In genomic region chr16:789451-789850, GRCh38 we compare ENCODE assay signal across 9 cellular contexts. TPM values are rescaled to one million over a fixed set of nuclear protein-coding genes. Genes with fewer than 3 reads are reported as not detected.
DNase-seq lines count a peak whose midpoint lies in the region; ATAC-seq, FAIRE-seq and TF ChIP-seq lines count a peak whose summit lies in the region.
"Had no signal": no experiment of that assay in that cellular context is flagged by ENCODE, and none has a peak within 500 bp of the region (broad histone marks: within the 10 kb centered on the region; RNA-seq: fewer than 3 reads in every experiment).

No MANE protein-coding gene starts in this region.

- FAIRE-seq in GM12878 (lab: Jason Lieb, UNC): no peak

- 92% methylated on average over 13 of the region's 19 CpGs; no CpG with 5 or more reads in 1 of the 2 experiments for WGBS in IMR-90 (ENCODE audit: extremely low coverage in 2 of 2, insufficient read length in 1 of 2), 2 experiments
- 88% methylated on average over 19 of the region's 19 CpGs for WGBS in GM12878 (ENCODE audit: insufficient coverage, insufficient replicate concordance, low lambda C conversion rate, missing lambda C conversion rate)

- BruUV-seq in IMR-90 (replicated peaks; lab: Mats Ljungman, UMichigan) (no TSS peak), GM12878 (replicated peaks; lab: Mats Ljungman, UMichigan) (no TSS peak)

- H2BK20ac ChIP-seq in IMR-90 (ENCODE audit: low read depth, low read length): no peak overlapping the region

- peaks cover 5 to 11% (median 7%) of the 10 kb centered on the region in 3 donors for H3K4me1 Mint-ChIP-seq in naive B cell

- no peak overlapping the region for H4K91ac ChIP-seq in IMR-90 (ENCODE audit: insufficient read depth, low read depth, low read length)

- no peak for DNase-seq in IMR-90
- DNase-seq in GM12878 (ENCODE audit: low read depth, low spot score): no peak
- no peak for DNase-seq in naive B cell
- DNase-seq in NCI-H774 (lab: John Stamatoyannopoulos, UW): no peak
- no peak for DNase-seq in NAMALWA (ENCODE audit: low spot score)
- DNase-seq in occipital lobe (lab: John Stamatoyannopoulos, UW): no peak

- H2AFZ ChIP-seq in IMR-90 (replicated peaks; ENCODE audit: low read length, poor library complexity) (no peak overlapping the region), GM12878 (ENCODE audit: control insufficient read depth, low read depth, low read length) (no peak overlapping the region)

- H3K4me3 ChIP-seq in BLaER1: peak overlapping the region; percentile 93
- no peak overlapping the region for H3K4me3 ChIP-seq in IMR-90 (ENCODE audit: insufficient read depth, low read depth, low read length)
- H3K4me3 ChIP-seq in GM12878: peak overlapping the region; percentile 84

- H3K14ac ChIP-seq in IMR-90 (replicated peaks; ENCODE audit: low read depth, low read length): no peak overlapping the region

- no peak for TF ChIP-seq RAD21 in IMR-90 (IDR thresholded peaks at IDR 0.05; ENCODE audit: low read length)
- no peak for TF ChIP-seq RAD21 in GM12878 (IDR thresholded peaks at IDR 0.05; ENCODE audit: insufficient read depth, low read depth, low read length)

- H4K8ac ChIP-seq in IMR-90 (ENCODE audit: low read depth in 2 of 2, low read length in 2 of 2): no peak overlapping the region

- RAD21 ChIA-PET in GM12878 (lab: Charles Lee; ENCODE audit: unreplicated experiment): no interaction called here

- H3K56ac ChIP-seq in IMR-90 (ENCODE audit: extremely low read depth, insufficient read depth, low read length): no peak overlapping the region

- no peak overlapping the region for H2BK5ac ChIP-seq in IMR-90 (ENCODE audit: low read depth, low read length, poor library complexity, severe bottlenecking)

- ATAC-seq in IMR-90 (ENCODE audit: low read depth) (no peak), GM12878 (no peak), naive B cell (ENCODE audit: low read depth in 2 of 2) (no peak), GM21529 (IDR thresholded peaks at IDR 0.05; ENCODE audit: unreplicated experiment) (no peak)

- peak overlapping the region in 7 of 8 donors; percentile 41 to 81 (median 53) for H3K4me3 Mint-ChIP-seq in naive B cell

- H3K23ac ChIP-seq in IMR-90 (ENCODE audit: low read depth, low read length): no peak overlapping the region

- TF ChIP-seq POLR2A in IMR-90 (IDR thresholded peaks at IDR 0.05; ENCODE audit: low read depth, low read length) (no peak), GM12878 (IDR thresholded peaks at IDR 0.05; ENCODE audit: low read depth, low read length) (no peak)

- H3K4ac ChIP-seq in IMR-90 (ENCODE audit: low read depth, low read length): no peak overlapping the region

- intact Hi-C loops in IMR-90 (cut with micrococcal nuclease): loop anchor here (2.0 to 5.0 kb wide), 3 partner anchors 47 to 77 kb away; partner anchors contain the start of genes CCDC78, CIAO3 and HAGHL
- intact Hi-C loops in GM12878 (cut with micrococcal nuclease; ENCODE audit: unreplicated experiment): loop anchor here (5.0 kb wide), 1 partner anchor 47 kb away; the partner anchor contains the start of gene CIAO3

- H3K4me1 ChIP-seq in BLaER1: peaks cover 47% of the 10 kb centered on the region
- peaks cover 11% of the 10 kb centered on the region; the same call in 1 of the 2 replicates for H3K4me1 ChIP-seq in IMR-90 (ENCODE audit: control insufficient read depth, insufficient read depth, low read length)
- H3K4me1 ChIP-seq in GM12878 (ENCODE audit: control insufficient read depth, insufficient read depth, low read length): peaks cover 9% of the 10 kb centered on the region

- no peak overlapping the region for H2BK15ac ChIP-seq in IMR-90 (ENCODE audit: low read depth, low read length)

- H3K27ac Mint-ChIP-seq in naive B cell: no peak overlapping the region

- peaks cover 0 to 8% of the 10 kb centered on the region in 2 donors for H3K36me3 Mint-ChIP-seq in naive B cell

- peaks cover 24% of the 10 kb centered on the region for H3K79me2 ChIP-seq in GM12878 (ENCODE audit: control insufficient read depth, insufficient read depth, low read length)

- H3K27ac ChIP-seq in BLaER1: no peak overlapping the region
- no peak overlapping the region; the same call in 1 of the 2 replicates for H3K27ac ChIP-seq in IMR-90 (ENCODE audit: insufficient read depth, low read length)
- H3K27ac ChIP-seq in GM12878 (ENCODE audit: control insufficient read depth, insufficient read depth): no peak overlapping the region

- H3K27me3 Mint-ChIP-seq in naive B cell: no peaks in the 10 kb centered on the region

- no peak for TF ChIP-seq EP300 in GM12878 (IDR thresholded peaks at IDR 0.05; ENCODE audit: borderline replicate concordance in 1 of 2, control insufficient read depth in 1 of 2, low read depth in 2 of 2, low read length in 2 of 2)

- in situ Hi-C loops in IMR-90 (cut with MboI; ENCODE audit: low sequenced_read_pairs): loop anchor here (5.0 kb wide), 1 partner anchor 77 kb away; no protein-coding TSS in a partner anchor
- in situ Hi-C loops in GM12878 (cut with MboI): loop anchor here (5.0 kb wide), 2 partner anchors 47 to 77 kb away; partner anchors contain the start of gene CIAO3

- H3K36me3 ChIP-seq in BLaER1: peaks cover 78% of the 10 kb centered on the region
- H3K36me3 ChIP-seq in IMR-90 (ENCODE audit: control insufficient read depth, insufficient read depth, low read length): peaks cover 18% of the 10 kb centered on the region
- peaks cover 0 to 21% of the 10 kb centered on the region in 2 experiments; a peak in 2 of 4 replicates for H3K36me3 ChIP-seq in GM12878 (ENCODE audit: control insufficient read depth in 2 of 2, insufficient read depth in 2 of 2, low read length in 1 of 2)

- no peak overlapping the region for H4K5ac ChIP-seq in IMR-90 (ENCODE audit: low read depth, low read length)

- peak overlapping the region; percentile 55 for H2AK9ac ChIP-seq in IMR-90 (replicated peaks; ENCODE audit: low read depth, low read length, poor library complexity)

- H2AK5ac ChIP-seq in IMR-90 (ENCODE audit: low read depth, low read length): no peak overlapping the region

- H3K27me3 ChIP-seq in BLaER1 (no peaks in the 10 kb centered on the region), IMR-90 (ENCODE audit: control insufficient read depth, insufficient read depth, low read length) (no peaks in the 10 kb centered on the region), GM12878 (replicated peaks in 1 of 2; ENCODE audit: control insufficient read depth in 2 of 2, insufficient read depth in 2 of 2, low read length in 1 of 2) (no peaks in the 10 kb centered on the region)

- H3K9me3 ChIP-seq in BLaER1: no peaks in the 10 kb centered on the region
- H3K9me3 ChIP-seq in IMR-90 (ENCODE audit: control insufficient read depth, insufficient read depth, low read length): no peaks in the 10 kb centered on the region
- no peaks in the 10 kb centered on the region for H3K9me3 ChIP-seq in GM12878 (replicated peaks; ENCODE audit: control insufficient read depth, insufficient read depth, low read length)

- dilution Hi-C loops in IMR-90 (cut with HindIII; ENCODE audit: low sequenced_read_pairs, unreplicated experiment): no loop called here

- peaks cover 70% of the 10 kb centered on the region for H4K20me1 ChIP-seq in BLaER1
- peaks cover 25% of the 10 kb centered on the region for H4K20me1 ChIP-seq in IMR-90 (ENCODE audit: insufficient read depth, low read length)
- H4K20me1 ChIP-seq in GM12878 (ENCODE audit: control insufficient read depth, insufficient read depth): no peaks in the 10 kb centered on the region

- POLR2A ChIA-PET in IMR-90 (lab: Charles Lee; ENCODE audit: unreplicated experiment): no interaction called here
- POLR2A ChIA-PET in GM12878 (lab: Charles Lee): interaction anchor here (1.5 kb wide), 1 partner anchor 916 kb away, joined by 3 read pairs; the partner anchor contains the start of gene MAPK8IP3

- H3K4me2 ChIP-seq in BLaER1: peak overlapping the region; percentile 97
- no peak overlapping the region for H3K4me2 ChIP-seq in IMR-90 (ENCODE audit: low read depth, low read length)
- H3K4me2 ChIP-seq in GM12878 (ENCODE audit: control insufficient read depth, insufficient read depth): peak overlapping the region; percentile 24

- no peaks in the 10 kb centered on the region for H3K9me1 ChIP-seq in IMR-90 (ENCODE audit: insufficient read depth, low read length)

- H3K79me1 ChIP-seq in IMR-90 (ENCODE audit: low read depth in 1 of 2, low read length in 2 of 2): peaks cover 4 to 35% of the 10 kb centered on the region in 2 experiments; a peak in 2 of 4 replicates

- SMC1A ChIA-PET in GM12878 (lab: Charles Lee; ENCODE audit: uncharacterized antibody, unreplicated experiment): interaction anchor here (1.5 kb wide), 1 partner anchor 77 kb away, joined by 5 read pairs; no protein-coding TSS in a partner anchor

- H2BK120ac ChIP-seq in IMR-90 (ENCODE audit: low read depth, low read length): no peak overlapping the region

- peak overlapping the region; percentile 88 for H3K9ac ChIP-seq in BLaER1
- no peak overlapping the region for H3K9ac ChIP-seq in IMR-90 (ENCODE audit: low read depth, low read length)
- peak overlapping the region; percentile 86; the same call in 1 of the 2 replicates for H3K9ac ChIP-seq in GM12878 (ENCODE audit: control insufficient read depth, insufficient read depth, low read length)

- no peak overlapping the region for H3K18ac ChIP-seq in IMR-90 (ENCODE audit: low read depth, low read length)

- no peak for TF ChIP-seq CTCF in IMR-90 (conservative IDR thresholded peaks at IDR 0.05; ENCODE audit: low read depth, low read length)
- TF ChIP-seq CTCF in GM12878 (IDR thresholded peaks at IDR 0.05 in 2 of 3, conservative IDR thresholded peaks at IDR 0.05 in 1 of 3; ENCODE audit: control insufficient read depth in 2 of 3, extremely low read depth in 1 of 3, insufficient read depth in 1 of 3, low read depth in 3 of 3, low read length in 3 of 3): no peak

- CTCF ChIA-PET in IMR-90 (lab: Yijun Ruan, JAX): no interaction called here
- CTCF ChIA-PET in GM12878 (lab: Yijun Ruan, JAX): no interaction called here

- H3K9me3 Mint-ChIP-seq in naive B cell: no peaks in the 10 kb centered on the region

RNA-seq across cellular contexts. Expression of gene CHTF18, which starts 1.0 kb away (rescaled TPM):
- total RNA-seq in IMR-90 (2012; rRNA removed) (3.1 and 3.2 TPM in 2 replicates), GM12878 (2014; rRNA removed) (25.6 and 30.0 TPM in 2 replicates), GM12878 (2014; rRNA removed; fragmentation: Illumina TruSeq; extraction: Trizol) (6.4 and 8.8 TPM in 2 replicates), GM12878 (2021) (76.0 and 87.8 TPM in 2 replicates), occipital lobe (8.9 TPM)
- polyA plus RNA-seq in IMR-90 (2012; rRNA removed) (21.4 and 28.1 TPM in 2 replicates), GM12878 (2011; rRNA removed) (4.3 and 7.2 TPM in 2 replicates), GM12878 (2014; fragmentation: Illumina TruSeq; extraction: Trizol) (0.33 and 1.7 TPM in 2 replicates), GM12878 (2014; fragmentation: Nextera tagmentation; extraction: Ambion mirVana) (1 to 10 TPM; 1.6 to 6.2 TPM), GM12878 (2014; rRNA removed) (44.1 and 51.1 TPM in 2 replicates), GM12878 (2016; fragmentation: Nextera tagmentation; extraction: Ambion mirVana) (10 to 100 TPM; 48.3 to 62.6 TPM), naive B cell (ENCODE audit: low read depth in 6 of 6) (1 to 10 TPM; 3.4 to 8.4 (median 4.6) TPM)
- polyA plus RNA-seq in IMR-90 (2012; cell fraction: cytosol; rRNA removed): 4.1 and 7.9 TPM in 2 replicates
- 128 and 294 TPM in 2 replicates for polyA plus RNA-seq in IMR-90 (2012; cell fraction: nucleus; rRNA removed; ENCODE audit: low replicate concordance)
- total RNA-seq in GM12878 (2013; cell fraction: nucleolus; rRNA removed): 40.0 and 49.3 TPM in 2 replicates
- polyA plus RNA-seq in GM12878 (2011; ENCODE audit: low read depth): 7.8 TPM
- polyA plus RNA-seq in GM12878 (2011; cell fraction: cytosol; rRNA removed): 15.4 and 27.1 TPM in 2 replicates
- 280 and 396 TPM in 2 replicates for polyA plus RNA-seq in GM12878 (2011; cell fraction: nucleus; rRNA removed)
- 24.4 and 30.7 TPM in 2 replicates for polyA plus RNA-seq in GM12878 (2012)
- 5.6 and 12.4 TPM in 2 replicates for polyA minus RNA-seq in GM12878 (2011; rRNA and poly(A)+ RNA removed)
- 8.0 and 11.6 TPM in 2 replicates for polyA minus RNA-seq in GM12878 (2011; cell fraction: cytosol; rRNA and poly(A)+ RNA removed)
- polyA minus RNA-seq in GM12878 (2011; cell fraction: nucleus; rRNA and poly(A)+ RNA removed): 28.0 and 44.2 TPM in 2 replicates

RNA-seq across cellular contexts. Expression of gene RPUSD1, which starts 1.3 kb away (rescaled TPM):
- total RNA-seq in IMR-90 (2012; rRNA removed) (11.7 and 13.1 TPM in 2 replicates), GM12878 (2014; rRNA removed) (40.9 and 48.3 TPM in 2 replicates), GM12878 (2014; rRNA removed; fragmentation: Illumina TruSeq; extraction: Trizol) (7.3 and 9.7 TPM in 2 replicates), GM12878 (2021) (47.4 and 49.7 TPM in 2 replicates), occipital lobe (11.2 TPM)
- polyA plus RNA-seq in IMR-90 (2012; rRNA removed) (32.3 and 43.3 TPM in 2 replicates), GM12878 (2011; rRNA removed) (3.4 and 9.4 TPM in 2 replicates), GM12878 (2014; fragmentation: Illumina TruSeq; extraction: Trizol) (0.36 and 4.0 TPM in 2 replicates), GM12878 (2014; fragmentation: Nextera tagmentation; extraction: Ambion mirVana) (1 to 10 TPM in 1 of 2 experiments, under 1 TPM in 1; 0.55 to 1.2 TPM), GM12878 (2014; rRNA removed) (49.9 and 67.3 TPM in 2 replicates), GM12878 (2016; fragmentation: Nextera tagmentation; extraction: Ambion mirVana) (10 to 100 TPM; 32.4 to 43.1 TPM), naive B cell (ENCODE audit: low read depth in 6 of 6) (10 to 100 TPM; 24.5 to 43.9 (median 33.7) TPM)
- 23.5 and 39.1 TPM in 2 replicates for polyA plus RNA-seq in IMR-90 (2012; cell fraction: cytosol; rRNA removed)
- polyA plus RNA-seq in IMR-90 (2012; cell fraction: nucleus; rRNA removed; ENCODE audit: low replicate concordance): 38.5 and 127 TPM in 2 replicates
- total RNA-seq in GM12878 (2013; cell fraction: nucleolus; rRNA removed): 17.3 and 24.3 TPM in 2 replicates
- polyA plus RNA-seq in GM12878 (2011; ENCODE audit: low read depth): 5.8 TPM
- polyA plus RNA-seq in GM12878 (2011; cell fraction: cytosol; rRNA removed): 22.4 and 31.5 TPM in 2 replicates
- polyA plus RNA-seq in GM12878 (2011; cell fraction: nucleus; rRNA removed): 62.1 and 77.9 TPM in 2 replicates
- 16.2 and 19.5 TPM in 2 replicates for polyA plus RNA-seq in GM12878 (2012)
- 6.1 and 17.2 TPM in 2 replicates for polyA minus RNA-seq in GM12878 (2011; rRNA and poly(A)+ RNA removed)
- 8.7 and 15.1 TPM in 2 replicates for polyA minus RNA-seq in GM12878 (2011; cell fraction: cytosol; rRNA and poly(A)+ RNA removed)
- 27.2 and 44.4 TPM in 2 replicates for polyA minus RNA-seq in GM12878 (2011; cell fraction: nucleus; rRNA and poly(A)+ RNA removed)

RNA-seq across cellular contexts. Expression of gene GNG13, which starts 11.1 kb away (rescaled TPM):
- not detected in 2 replicates for total RNA-seq in IMR-90 (2012; rRNA removed)
- polyA plus RNA-seq in IMR-90 (2012; rRNA removed): not detected in 2 replicates
- polyA plus RNA-seq in IMR-90 (2012; cell fraction: cytosol; rRNA removed): not detected in 2 replicates
- not detected in 2 replicates for polyA plus RNA-seq in IMR-90 (2012; cell fraction: nucleus; rRNA removed; ENCODE audit: low replicate concordance)
- not detected in 2 replicates for total RNA-seq in GM12878 (2013; cell fraction: nucleolus; rRNA removed)
- not detected in 2 replicates for total RNA-seq in GM12878 (2014; rRNA removed)
- not detected in 2 replicates for total RNA-seq in GM12878 (2014; rRNA removed; fragmentation: Illumina TruSeq; extraction: Trizol)
- not detected in 2 replicates for total RNA-seq in GM12878 (2021)
- 0.33 TPM for polyA plus RNA-seq in GM12878 (2011; ENCODE audit: low read depth)
- polyA plus RNA-seq in GM12878 (2011; rRNA removed): not detected in 2 replicates
- polyA plus RNA-seq in GM12878 (2011; cell fraction: cytosol; rRNA removed): not detected in 2 replicates
- not detected in 2 replicates for polyA plus RNA-seq in GM12878 (2011; cell fraction: nucleus; rRNA removed)
- 0.88 TPM in 1 of 2 replicates, not detected in the other for polyA plus RNA-seq in GM12878 (2012)
- not detected in 2 replicates for polyA plus RNA-seq in GM12878 (2014; fragmentation: Illumina TruSeq; extraction: Trizol)
- polyA plus RNA-seq in GM12878 (2014; fragmentation: Nextera tagmentation; extraction: Ambion mirVana): not detected
- not detected in 2 replicates for polyA plus RNA-seq in GM12878 (2014; rRNA removed)
- polyA plus RNA-seq in GM12878 (2016; fragmentation: Nextera tagmentation; extraction: Ambion mirVana): not detected
- not detected in 2 replicates for polyA minus RNA-seq in GM12878 (2011; rRNA and poly(A)+ RNA removed)
- polyA minus RNA-seq in GM12878 (2011; cell fraction: cytosol; rRNA and poly(A)+ RNA removed): not detected in 2 replicates
- not detected in 2 replicates for polyA minus RNA-seq in GM12878 (2011; cell fraction: nucleus; rRNA and poly(A)+ RNA removed)
- not detected for polyA plus RNA-seq in naive B cell (ENCODE audit: low read depth in 6 of 6)
- total RNA-seq in occipital lobe: not detected
- total RNA-seq: NCI-H460 had no signal

RNA-seq across cellular contexts. Expression of gene MSLN, which starts 28.9 kb away (rescaled TPM):
- total RNA-seq in IMR-90 (2012; rRNA removed) (not detected in 2 replicates), GM12878 (2014; rRNA removed) (not detected in 2 replicates), GM12878 (2014; rRNA removed; fragmentation: Illumina TruSeq; extraction: Trizol) (not detected in 2 replicates), GM12878 (2021) (not detected in 2 replicates), occipital lobe (not detected)
- polyA plus RNA-seq in IMR-90 (2012; rRNA removed) (0.14 and 0.22 TPM in 2 replicates), GM12878 (2011; rRNA removed) (0.08 TPM in 1 of 2 replicates, not detected in the other), GM12878 (2014; fragmentation: Illumina TruSeq; extraction: Trizol) (not detected in 2 replicates), GM12878 (2014; fragmentation: Nextera tagmentation; extraction: Ambion mirVana) (not detected), GM12878 (2014; rRNA removed) (not detected in 2 replicates), GM12878 (2016; fragmentation: Nextera tagmentation; extraction: Ambion mirVana) (not detected), naive B cell (ENCODE audit: low read depth in 6 of 6) (not detected)
- polyA plus RNA-seq in IMR-90 (2012; cell fraction: cytosol; rRNA removed): 0.21 and 0.31 TPM in 2 replicates
- polyA plus RNA-seq in IMR-90 (2012; cell fraction: nucleus; rRNA removed; ENCODE audit: low replicate concordance): 0.17 and 0.22 TPM in 2 replicates
- total RNA-seq in GM12878 (2013; cell fraction: nucleolus; rRNA removed): 0.69 and 1.6 TPM in 2 replicates
- not detected for polyA plus RNA-seq in GM12878 (2011; ENCODE audit: low read depth)
- polyA plus RNA-seq in GM12878 (2011; cell fraction: cytosol; rRNA removed): 0.03 TPM in 1 of 2 replicates, not detected in the other
- polyA plus RNA-seq in GM12878 (2011; cell fraction: nucleus; rRNA removed): 0.20 and 0.40 TPM in 2 replicates
- polyA plus RNA-seq in GM12878 (2012): 0.18 TPM in 1 of 2 replicates, not detected in the other
- not detected in 2 replicates for polyA minus RNA-seq in GM12878 (2011; rRNA and poly(A)+ RNA removed)
- 2.7 and 2.9 TPM in 2 replicates for polyA minus RNA-seq in GM12878 (2011; cell fraction: cytosol; rRNA and poly(A)+ RNA removed)
- 0.12 and 0.29 TPM in 2 replicates for polyA minus RNA-seq in GM12878 (2011; cell fraction: nucleus; rRNA and poly(A)+ RNA removed)

RNA-seq across cellular contexts. Expression of gene CIAO3, which starts 48.7 kb away (rescaled TPM):
- total RNA-seq in IMR-90 (2012; rRNA removed) (13.9 and 17.0 TPM in 2 replicates), GM12878 (2014; rRNA removed) (31.9 and 37.4 TPM in 2 replicates), GM12878 (2014; rRNA removed; fragmentation: Illumina TruSeq; extraction: Trizol) (12.7 TPM in 2 replicates), GM12878 (2021) (30.2 and 33.5 TPM in 2 replicates), occipital lobe (48.8 TPM)
- polyA plus RNA-seq in IMR-90 (2012; rRNA removed) (20.2 and 20.5 TPM in 2 replicates), GM12878 (2011; rRNA removed) (24.6 and 29.7 TPM in 2 replicates), GM12878 (2014; fragmentation: Illumina TruSeq; extraction: Trizol) (4.9 and 11.5 TPM in 2 replicates), GM12878 (2014; fragmentation: Nextera tagmentation; extraction: Ambion mirVana) (1 to 10 TPM; 1.4 to 4.0 TPM), GM12878 (2014; rRNA removed) (36.3 and 49.5 TPM in 2 replicates), GM12878 (2016; fragmentation: Nextera tagmentation; extraction: Ambion mirVana) (10 to 100 TPM; 36.3 to 37.5 TPM), naive B cell (ENCODE audit: low read depth in 6 of 6) (10 to 100 TPM; 14.1 to 29.6 (median 20.5) TPM)
- polyA plus RNA-seq in IMR-90 (2012; cell fraction: cytosol; rRNA removed): 9.3 and 15.1 TPM in 2 replicates
- polyA plus RNA-seq in IMR-90 (2012; cell fraction: nucleus; rRNA removed; ENCODE audit: low replicate concordance): 56.8 and 112 TPM in 2 replicates
- 153 and 173 TPM in 2 replicates for total RNA-seq in GM12878 (2013; cell fraction: nucleolus; rRNA removed)
- 16.8 TPM for polyA plus RNA-seq in GM12878 (2011; ENCODE audit: low read depth)
- polyA plus RNA-seq in GM12878 (2011; cell fraction: cytosol; rRNA removed): 38.9 and 47.3 TPM in 2 replicates
- polyA plus RNA-seq in GM12878 (2011; cell fraction: nucleus; rRNA removed): 179 and 201 TPM in 2 replicates
- 21.4 and 28.0 TPM in 2 replicates for polyA plus RNA-seq in GM12878 (2012)
- polyA minus RNA-seq in GM12878 (2011; rRNA and poly(A)+ RNA removed): 27.0 and 44.8 TPM in 2 replicates
- polyA minus RNA-seq in GM12878 (2011; cell fraction: cytosol; rRNA and poly(A)+ RNA removed): 11.6 and 13.6 TPM in 2 replicates
- 67.1 and 98.5 TPM in 2 replicates for polyA minus RNA-seq in GM12878 (2011; cell fraction: nucleus; rRNA and poly(A)+ RNA removed)
